In genomic region chr20:45911486-45912343, GRCh38 we compare ENCODE assay signal across 8 cellular contexts. TPM values are rescaled to one million over a fixed set of nuclear protein-coding genes. Genes with fewer than 3 reads are reported as not detected.
DNase-seq lines count a peak whose midpoint lies in the region; ATAC-seq and TF ChIP-seq lines count a peak whose summit lies in the region.

A gene with protein sequence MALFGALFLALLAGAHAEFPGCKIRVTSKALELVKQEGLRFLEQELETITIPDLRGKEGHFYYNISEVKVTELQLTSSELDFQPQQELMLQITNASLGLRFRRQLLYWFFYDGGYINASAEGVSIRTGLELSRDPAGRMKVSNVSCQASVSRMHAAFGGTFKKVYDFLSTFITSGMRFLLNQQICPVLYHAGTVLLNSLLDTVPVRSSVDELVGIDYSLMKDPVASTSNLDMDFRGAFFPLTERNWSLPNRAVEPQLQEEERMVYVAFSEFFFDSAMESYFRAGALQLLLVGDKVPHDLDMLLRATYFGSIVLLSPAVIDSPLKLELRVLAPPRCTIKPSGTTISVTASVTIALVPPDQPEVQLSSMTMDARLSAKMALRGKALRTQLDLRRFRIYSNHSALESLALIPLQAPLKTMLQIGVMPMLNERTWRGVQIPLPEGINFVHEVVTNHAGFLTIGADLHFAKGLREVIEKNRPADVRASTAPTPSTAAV (minus strand): TSS chr20:45912155. CDS start chr20:45911452, 703 bp downstream.

- H3K27ac Mint-ChIP-seq in brain, result peak within 1 kb of the TSS; percentile 81 to 94 (median 87)

- H3K4me1 Mint-ChIP-seq in brain, result peaks cover 29% of the 10 kb centered on the region

- peaks cover 0 to 2% (median 0%) of the 10 kb centered on the region in 5 experiments for H3K9me3 Mint-ChIP-seq in brain

- peaks cover 19% of the 10 kb centered on the region for H3K36me3 Mint-ChIP-seq in brain

- no peaks in the 10 kb centered on the region for H3K27me3 ChIP-seq in Peyer's patch

- H3K36me3 ChIP-seq in Peyer's patch, result no peaks in the 10 kb centered on the region

- DNase-seq in NCI-H748 (lab: John Stamatoyannopoulos, UW; ENCODE audit: unreplicated experiment) (peak; percentile 51), NCI-H748 treated with DMSO at 0.1 percent for 48 hours (lab: John Stamatoyannopoulos, UW) (no peak), Peyer's patch (peak; percentile 54 to 71 (median 60)), pulmonary artery endothelial cell (ENCODE audit: low read depth, low spot score) (no peak)

- peak within 1 kb of the TSS; percentile 60 to 81 (median 74) for H3K27ac ChIP-seq in Peyer's patch

- ATAC-seq in HG03469 (IDR thresholded peaks at IDR 0.05; ENCODE audit: unreplicated experiment), result no peak
- no peak for ATAC-seq in HG03520 (IDR thresholded peaks at IDR 0.05; ENCODE audit: unreplicated experiment)

- no peaks in the 10 kb centered on the region for H3K9me3 ChIP-seq in Peyer's patch

- peaks cover 3% of the 10 kb centered on the region for H3K27me3 Mint-ChIP-seq in brain

- TF ChIP-seq CTCF in Peyer's patch (IDR thresholded peaks at IDR 0.05) (no peak), brain (conservative IDR thresholded peaks at IDR 0.05) (no peak)

- peak; percentile 33 to 47 for TF ChIP-seq POLR2A in Peyer's patch (IDR thresholded peaks at IDR 0.05)

- H3K4me3 Mint-ChIP-seq in brain, result peak within 1 kb of the TSS; percentile 82 to 90 (median 85)

- peaks cover 0 to 20% (median 13%) of the 10 kb centered on the region in 4 donors for H3K4me1 ChIP-seq in Peyer's patch

- H3K4me3 ChIP-seq in Peyer's patch (peak within 1 kb of the TSS; percentile 38 to 56 (median 48)), iPS-11a (ENCODE audit: low read depth, low read length) (peak within 1 kb of the TSS; percentile 66)

RNA-seq across cellular contexts. Expression of the gene that starts here (rescaled TPM):
- total RNA-seq in Peyer's patch (10 to 100 TPM; 25.0 to 99.3 (median 35.7) TPM), pulmonary artery endothelial cell (14.9 and 19.7 TPM in 2 replicates)
- polyA plus RNA-seq in brain (ENCODE audit: insufficient read depth, low read depth, low replicate concordance), result 65.5 TPM

Comparison
In these comparisons a context has a peak if more than half of its experiments do, and no peak if none do; other contexts are left out.
1. DNase-seq: peak in NCI-H748 (single experiment) and Peyer's patch (3 of 3); none in NCI-H748 treated with DMSO at 0.1 percent for 48 hours (single experiment) and pulmonary artery endothelial cell (single experiment).